Comparison of ENCODE assay signal across 27 cellular contexts in the genomic region with DNA sequence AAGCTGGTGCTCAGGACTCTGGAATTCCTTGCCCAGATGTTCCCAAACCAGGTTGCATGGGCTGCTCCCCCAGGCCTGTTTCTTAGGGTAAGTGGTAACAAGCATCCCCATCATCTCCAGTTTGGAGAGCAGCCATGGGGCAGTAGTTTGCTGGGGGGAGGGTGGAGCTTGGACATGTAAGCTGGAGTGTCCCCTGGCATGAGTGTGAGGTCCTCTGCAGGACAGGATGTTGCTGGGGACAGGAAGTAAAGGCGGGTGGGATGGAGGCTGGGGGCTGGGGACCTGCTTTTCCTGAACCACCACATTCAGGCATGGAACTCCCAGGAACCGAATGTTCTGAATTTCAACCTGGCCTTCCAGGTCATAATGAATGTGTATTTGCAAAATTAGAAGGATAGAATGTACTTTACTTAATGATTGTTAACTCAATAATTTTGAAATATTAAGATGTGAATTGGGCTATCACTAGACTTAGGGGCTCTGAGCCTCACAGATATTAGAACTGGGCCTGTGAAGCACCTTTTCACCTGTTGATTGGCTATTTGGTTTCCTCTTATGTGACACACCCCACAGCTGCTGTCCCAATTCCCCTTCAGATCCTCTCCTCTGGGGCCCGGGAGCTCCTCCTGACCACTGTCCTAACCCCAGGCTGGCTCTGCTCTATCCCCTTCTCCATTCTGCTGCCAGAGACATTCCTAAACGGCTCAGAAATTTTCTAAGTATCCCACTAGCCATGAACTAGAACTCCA.
DNase-seq lines count a peak whose midpoint lies in the region; ATAC-seq, FAIRE-seq and TF ChIP-seq lines count a peak whose summit lies in the region.
"Had no signal": no experiment of that assay in that cellular context is flagged by ENCODE, and none has a peak within 500 bp of the region (broad histone marks: within the 10 kb centered on the region; RNA-seq: fewer than 3 reads in every experiment).

No MANE protein-coding gene starts in this region.

- no peak for TF ChIP-seq CTCF in GM23338 (conservative IDR thresholded peaks at IDR 0.05; ENCODE audit: low read depth in 2 of 2)
- TF ChIP-seq CTCF in H1 (IDR thresholded peaks at IDR 0.05; ENCODE audit: control extremely low read depth in 1 of 3, insufficient read depth in 1 of 3, low read depth in 1 of 3, low read length in 3 of 3) = no peak
- TF ChIP-seq CTCF in osteoblast (IDR thresholded peaks at IDR 0.05; ENCODE audit: extremely low read depth, low read depth, low read length) = no peak

- no peaks in the 10 kb centered on the region for H3K36me3 ChIP-seq in BLaER1 treated with 17β-estradiol and CSF1 and Interleukin-3, amounts not matched to agents 10 nM and 100 nM
- H3K36me3 ChIP-seq in GM23338 (ENCODE audit: insufficient read depth) (no peaks in the 10 kb centered on the region), H1 (ENCODE audit: control insufficient read depth in 2 of 4, insufficient read depth in 4 of 4, low read length in 3 of 4) (no peaks in the 10 kb centered on the region), osteoblast (ENCODE audit: insufficient read depth, low read length) (no peaks in the 10 kb centered on the region)
- H3K36me3 ChIP-seq: adrenal gland, vagina had no signal

- no peak overlapping the region for H4K91ac ChIP-seq in H1 (replicated peaks; ENCODE audit: insufficient read length, low read length)

- H3K9me3 Mint-ChIP-seq in GM23338 = no peaks in the 10 kb centered on the region; the same call in 2 of the 3 replicates
- H3K9me3 Mint-ChIP-seq: activated CD8-positive, alpha-beta T cell treated with anti-CD3 and anti-CD28 coated beads for 36 hours; brain; CD8-positive, alpha-beta T cell; H9; mesothelial cell of epicardium; naive thymus-derived CD8-positive, alpha-beta T cell had no signal

- H3F3A ChIP-seq in GM23338 (replicated peaks; ENCODE audit: low read depth) = no peaks in the 10 kb centered on the region

- no peaks in the 10 kb centered on the region for H3K9me3 ChIP-seq in BLaER1 treated with 17β-estradiol and CSF1 and Interleukin-3, amounts not matched to agents 10 nM and 100 nM (replicated peaks in 1 of 11)
- no peaks in the 10 kb centered on the region for H3K9me3 ChIP-seq in H1 (ENCODE audit: insufficient read depth in 2 of 2, low read depth in 1 of 2, low read length in 1 of 2)
- no peaks in the 10 kb centered on the region for H3K9me3 ChIP-seq in osteoblast (ENCODE audit: low read depth, low read length)
- H3K9me3 ChIP-seq: adrenal gland, vagina had no signal

- H3K9ac ChIP-seq in BLaER1 treated with 17β-estradiol and CSF1 and Interleukin-3, amounts not matched to agents 10 nM and 100 nM = no peak overlapping the region
- no peak overlapping the region for H3K9ac ChIP-seq in H1 (replicated peaks in 1 of 4; ENCODE audit: extremely low read depth in 1 of 4, low read depth in 3 of 4, low read length in 3 of 4)

- no peak overlapping the region for H3K14ac ChIP-seq in H1 (ENCODE audit: insufficient read length)

- peaks cover 0 to 25% (median 0%) of the 10 kb centered on the region in 11 experiments; a peak in 3 of 22 replicates for H3K27me3 ChIP-seq in BLaER1 treated with 17β-estradiol and CSF1 and Interleukin-3, amounts not matched to agents 10 nM and 100 nM
- H3K27me3 ChIP-seq in GM23338 (ENCODE audit: insufficient read depth) (no peaks in the 10 kb centered on the region), H1 (replicated peaks in 1 of 4; ENCODE audit: control insufficient read depth in 3 of 4, extremely low read depth in 1 of 4, insufficient read depth in 3 of 4, low read length in 3 of 4) (no peaks in the 10 kb centered on the region), osteoblast (ENCODE audit: insufficient read depth, low read length) (no peaks in the 10 kb centered on the region)
- H3K27me3 ChIP-seq: adrenal gland, vagina had no signal

- H3K4me3 ChIP-seq in BLaER1 treated with 17β-estradiol and CSF1 and Interleukin-3, amounts not matched to agents 10 nM and 100 nM = no peak overlapping the region
- no peak overlapping the region for H3K4me3 ChIP-seq in GM23338
- no peak overlapping the region for H3K4me3 ChIP-seq in H1 (ENCODE audit: extremely low read depth in 1 of 4, insufficient read depth in 2 of 4, low read depth in 3 of 4, low read length in 4 of 4)
- no peak overlapping the region for H3K4me3 ChIP-seq in osteoblast (ENCODE audit: insufficient read depth, low read length)
- H3K4me3 ChIP-seq: adrenal gland, vagina had no signal

- TF ChIP-seq EP300 in H1 (IDR thresholded peaks at IDR 0.05; ENCODE audit: borderline replicate concordance in 1 of 2, low read depth in 2 of 2, low read length in 2 of 2) = no peak

- peaks cover 0 to 12% (median 0%) of the 10 kb centered on the region in 11 experiments; a peak in 2 of 22 replicates for H4K20me1 ChIP-seq in BLaER1 treated with 17β-estradiol and CSF1 and Interleukin-3, amounts not matched to agents 10 nM and 100 nM
- H4K20me1 ChIP-seq in GM23338 (replicated peaks; ENCODE audit: insufficient read depth) (no peaks in the 10 kb centered on the region), H1 (replicated peaks in 1 of 2; ENCODE audit: control insufficient read depth in 1 of 2, insufficient read depth in 2 of 2, low read length in 2 of 2) (no peaks in the 10 kb centered on the region), osteoblast (ENCODE audit: insufficient read depth, low read length) (no peaks in the 10 kb centered on the region)

- no peak overlapping the region for H3K4ac ChIP-seq in H1 (replicated peaks; ENCODE audit: insufficient read length, low read depth, low read length)

- no peak for TF ChIP-seq POLR2A in H1 (IDR thresholded peaks at IDR 0.05; ENCODE audit: control extremely low read depth in 1 of 2, low read depth in 2 of 2, low read length in 2 of 2)

- 0 out of 2 replicates have a peak overlapping the region, but pooled peaks have one; percentile 24 for H3K18ac ChIP-seq in H1 (ENCODE audit: extremely low read depth, low read length)

- POLR2A ChIA-PET in H1 (lab: Charles Lee; ENCODE audit: partially characterized antibody) = interaction anchor here (1.2 kb wide), 1 partner anchor 9 kb away, joined by 3 read pairs; no protein-coding TSS in a partner anchor

- ATAC-seq in GM23338 (no peak), GM21528 (IDR thresholded peaks at IDR 0.05; ENCODE audit: low FRiP score, unreplicated experiment) (no peak)

- H3K23me2 ChIP-seq in H1 (ENCODE audit: low read depth, low read length) = 0 out of 2 replicates have a peak, but pooled peaks cover 1% of the 10 kb centered on the region

- H3K4me3 Mint-ChIP-seq in GM23338 = no peak overlapping the region
- H3K4me3 Mint-ChIP-seq: activated CD8-positive, alpha-beta T cell treated with anti-CD3 and anti-CD28 coated beads for 36 hours; brain; CD8-positive, alpha-beta T cell; mesothelial cell of epicardium; naive thymus-derived CD8-positive, alpha-beta T cell had no signal

- peak overlapping the region; percentile 89; the same call in 1 of the 2 replicates for H2BK5ac ChIP-seq in H1 (ENCODE audit: low read depth, low read length)

- H3K4me2 ChIP-seq in BLaER1 treated with 17β-estradiol and CSF1 and Interleukin-3, amounts not matched to agents 10 nM and 100 nM = peak overlapping the region in 9 of 11 experiments; percentile 26 to 76 (median 58); a peak in 16 of 22 replicates
- H3K4me2 ChIP-seq in GM23338 (no peak overlapping the region), H1 (ENCODE audit: insufficient read depth in 1 of 2, low read depth in 2 of 2, low read length in 2 of 2) (no peak overlapping the region), osteoblast (ENCODE audit: insufficient read depth, low read length) (no peak overlapping the region)

- peak overlapping the region; percentile 39; the same call in 1 of the 2 replicates for H2AK5ac ChIP-seq in H1 (ENCODE audit: low read depth, low read length)

- H4K8ac ChIP-seq in H1 (ENCODE audit: extremely low read depth, insufficient read depth, low read length) = no peak overlapping the region

- no peak overlapping the region for H3K27ac Mint-ChIP-seq in GM23338
- H3K27ac Mint-ChIP-seq: mesothelial cell of epicardium had no signal

- H3K56ac ChIP-seq in H1 (replicated peaks; ENCODE audit: insufficient read length, low read depth, low read length) = no peak overlapping the region

- no peak for TF ChIP-seq RAD21 in H1 (IDR thresholded peaks at IDR 0.05 in 1 of 2, conservative IDR thresholded peaks at IDR 0.05 in 1 of 2; ENCODE audit: low read depth in 2 of 2, low read length in 2 of 2)

- no peak for FAIRE-seq in H1 (lab: Jason Lieb, UNC)
- FAIRE-seq: G401.6 had no signal

- H3K4me1 ChIP-seq in BLaER1 treated with 17β-estradiol and CSF1 and Interleukin-3, amounts not matched to agents 10 nM and 100 nM = peaks cover 9 to 27% (median 19%) of the 10 kb centered on the region in 10 experiments; a peak in 18 of 20 replicates
- H3K4me1 ChIP-seq in GM23338 (ENCODE audit: insufficient read depth) (peaks cover 21% of the 10 kb centered on the region), H1 (replicated peaks in 1 of 4; ENCODE audit: control insufficient read depth in 3 of 4, insufficient read depth in 4 of 4, low read length in 3 of 4) (peaks cover 10 to 19% (median 12%) of the 10 kb centered on the region in 4 experiments), osteoblast (ENCODE audit: insufficient read depth, low read length) (peaks cover 15% of the 10 kb centered on the region)
- H3K4me1 ChIP-seq: adrenal gland had no signal

- no peaks in the 10 kb centered on the region for H3K36me3 Mint-ChIP-seq in GM23338 (ENCODE audit: low read depth)
- H3K36me3 Mint-ChIP-seq: brain; CD8-positive, alpha-beta T cell; mesothelial cell of epicardium; naive thymus-derived CD8-positive, alpha-beta T cell had no signal

- peak overlapping the region; percentile 92; the same call in 1 of the 2 replicates for H2BK20ac ChIP-seq in H1 (ENCODE audit: low read length)

- H3K27me3 Mint-ChIP-seq in GM23338 (ENCODE audit: insufficient read depth, low read depth, poor library complexity) = peaks cover 8% of the 10 kb centered on the region
- H3K27me3 Mint-ChIP-seq: activated CD8-positive, alpha-beta T cell treated with anti-CD3 and anti-CD28 coated beads for 36 hours; naive thymus-derived CD8-positive, alpha-beta T cell had no signal

- 88% methylated on average over 4 of the region's 4 CpGs; no CpG with 5 or more reads in 1 of the 2 experiments for WGBS in H1 (ENCODE audit: extremely low coverage in 1 of 2, insufficient coverage in 1 of 2, insufficient read length in 1 of 2, insufficient replicate concordance in 2 of 2, low coverage in 1 of 2, low lambda C conversion rate in 2 of 2, missing lambda C conversion rate in 1 of 2), 2 experiments

- H3K79me2 ChIP-seq in GM23338 (replicated peaks; ENCODE audit: insufficient read depth) = no peaks in the 10 kb centered on the region
- H3K79me2 ChIP-seq in H1 (ENCODE audit: control insufficient read depth in 1 of 2, insufficient read depth in 2 of 2, low read length in 2 of 2) = no peaks in the 10 kb centered on the region
- no peaks in the 10 kb centered on the region for H3K79me2 ChIP-seq in osteoblast (ENCODE audit: insufficient read depth, low read length)

- no peak overlapping the region for H2BK120ac ChIP-seq in H1 (replicated peaks; ENCODE audit: low read depth, low read length)

- CTCF ChIA-PET in H1 (lab: Charles Lee; ENCODE audit: partially characterized antibody) = interaction anchor here (0.7 to 2.6 kb wide), 11 partner anchors 10 to 180 kb away, joined by 3 to 13 read pairs (median 4); no protein-coding TSS in a partner anchor

- no peak overlapping the region for H4K5ac ChIP-seq in H1 (ENCODE audit: insufficient read length, low read depth, low read length)

- H3K4me1 Mint-ChIP-seq in GM23338 = peaks cover 44% of the 10 kb centered on the region

- H3K27ac ChIP-seq in BLaER1 treated with 17β-estradiol and CSF1 and Interleukin-3, amounts not matched to agents 10 nM and 100 nM = no peak overlapping the region
- H3K27ac ChIP-seq in GM23338 (ENCODE audit: low read depth) (no peak overlapping the region), H1 (ENCODE audit: low read depth, low read length) (no peak overlapping the region), osteoblast (ENCODE audit: low read depth, low read length) (no peak overlapping the region)
- H3K27ac ChIP-seq: adrenal gland, vagina had no signal

- H3K79me1 ChIP-seq in H1 (ENCODE audit: low read depth, low read length) = no peaks in the 10 kb centered on the region

- H2BK15ac ChIP-seq in H1 (ENCODE audit: low read length) = peak overlapping the region; percentile 83; the same call in 1 of the 2 replicates

- no peak for DNase-seq in GM23338 (ENCODE audit: low spot score)
- no peak for DNase-seq in H1 (ENCODE audit: low read depth in 1 of 2, low spot score in 2 of 2)
- DNase-seq in osteoblast (ENCODE audit: insufficient read length, low spot score, missing footprints) = peak; percentile 52
- no peak for DNase-seq in NCI-H2081 (lab: John Stamatoyannopoulos, UW)
- DNase-seq in NCI-H1436 (lab: John Stamatoyannopoulos, UW) = no peak
- DNase-seq in activated CD4-positive, CD25-positive, alpha-beta regulatory T cell treated with anti-CD3 and anti-CD28 coated beads, Interleukin-2, amount 50 U/mL, for 72 hours = no peak
- DNase-seq: activated CD4-positive, CD25-positive, alpha-beta regulatory T cell; DMS153; effector CD4-positive, alpha-beta T cell; Kasumi-1; naive thymus-derived CD8-positive, alpha-beta T cell; NCI-H1048; NCI-H187; NCI-H2227 treated with DMSO at 0.1 percent for 48 hours; SHP77 treated with DMSO at 0.1 percent for 48 hours; stimulated activated CD4-positive, alpha-beta T cell treated with anti-CD3 and anti-CD28 coated beads, Interleukin-12 subunit alpha, Interleukin-12 subunit beta, amount 100 ng/mL, for 4 hours; stimulated activated naive CD4-positive, alpha-beta T cell had no signal

- peak overlapping the region; percentile 38; the same call in 1 of the 2 replicates for H2AFZ ChIP-seq in GM23338
- no peak overlapping the region for H2AFZ ChIP-seq in H1 (ENCODE audit: low read length)
- H2AFZ ChIP-seq in osteoblast (ENCODE audit: low read length) = no peak overlapping the region

- no peak overlapping the region for H3K23ac ChIP-seq in H1 (ENCODE audit: insufficient read length)

- peak overlapping the region; percentile 78; the same call in 1 of the 2 replicates for H2BK12ac ChIP-seq in H1 (ENCODE audit: low read depth, low read length)

- H3K9me2 ChIP-seq in GM23338 (ENCODE audit: insufficient read depth) = peaks cover 8% of the 10 kb centered on the region; the same call in 1 of the 2 replicates

Comparison
In these comparisons a context has a peak if more than half of its experiments do, and no peak if none do; other contexts are left out.
1. H3K4me2 ChIP-seq: peak in BLaER1 treated with 17β-estradiol and CSF1 and Interleukin-3, amounts not matched to agents 10 nM and 100 nM (9 of 11); none in GM23338 (single experiment), H1 (0 of 2) and osteoblast (single experiment).